In the genomic region with DNA sequence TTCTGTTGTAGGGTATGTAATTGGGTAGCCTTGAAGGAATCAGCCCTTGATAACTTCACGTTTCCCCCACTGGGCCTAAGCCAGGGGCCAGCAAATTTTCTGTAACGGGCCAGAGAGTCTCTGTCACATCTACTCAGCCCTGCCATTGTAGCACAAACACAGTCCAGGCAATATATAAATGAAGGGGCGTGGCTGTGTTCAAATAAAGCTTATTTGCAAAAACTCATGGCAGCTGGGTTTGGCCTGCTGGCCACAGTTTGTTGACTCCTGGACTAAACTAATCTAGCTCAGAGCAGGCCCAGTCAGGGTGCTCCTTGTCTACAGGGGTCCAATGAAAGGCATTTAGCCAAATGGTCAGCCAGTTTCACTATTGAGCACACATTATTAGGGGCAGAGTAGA, we compare ENCODE assay signal across 11 cellular contexts.
DNase-seq lines count a peak whose midpoint lies in the region; ATAC-seq and TF ChIP-seq lines count a peak whose summit lies in the region.
"Had no signal": no experiment of that assay in that cellular context is flagged by ENCODE, and none has a peak within 500 bp of the region (broad histone marks: within the 10 kb centered on the region; RNA-seq: fewer than 3 reads in every experiment).

No MANE protein-coding gene starts in this region.

- H3K27me3 Mint-ChIP-seq in stimulated activated naive CD8-positive, alpha-beta T cell treated with anti-CD3 and anti-CD28 coated beads, Interleukin-15, Interleukin-2, amounts not matched to agents 100 ng/mL and 50 ng/mL, for 24 hours, result no peaks in the 10 kb centered on the region
- H3K27me3 Mint-ChIP-seq in T-cell, result no peaks in the 10 kb centered on the region

- H3K27ac Mint-ChIP-seq in stimulated activated naive CD8-positive, alpha-beta T cell treated with anti-CD3 and anti-CD28 coated beads, Interleukin-15, Interleukin-2, amounts not matched to agents 100 ng/mL and 50 ng/mL, for 24 hours, result peak overlapping the region; percentile 98
- peak overlapping the region; percentile 98 to 99 for H3K27ac Mint-ChIP-seq in T-cell

- intact Hi-C loops in mucosa of descending colon (cut with DNase I, micrococcal nuclease), result loop anchor here in 1 of 2 donors (10.0 kb wide), 1 partner anchor 61 kb away; no protein-coding TSS in a partner anchor

- H3K9me3 Mint-ChIP-seq in stimulated activated naive CD8-positive, alpha-beta T cell treated with anti-CD3 and anti-CD28 coated beads, Interleukin-15, Interleukin-2, amounts not matched to agents 100 ng/mL and 50 ng/mL, for 24 hours, result no peaks in the 10 kb centered on the region
- no peaks in the 10 kb centered on the region for H3K9me3 Mint-ChIP-seq in T-cell

- H3K9me3 ChIP-seq in mucosa of descending colon, result no peaks in the 10 kb centered on the region
- H3K9me3 ChIP-seq: MG63 had no signal

- POLR2A ChIA-PET in T-cell (lab: Charles Lee), result interaction anchor here in 1 of 2 donors (0.6 kb wide), 1 partner anchor 804 kb away, joined by 3 read pairs; no protein-coding TSS in a partner anchor

- H3K36me3 ChIP-seq in mucosa of descending colon (ENCODE audit: low read depth), result no peaks in the 10 kb centered on the region
- H3K36me3 ChIP-seq: MG63 had no signal

- no peak for DNase-seq in stimulated activated naive CD8-positive, alpha-beta T cell treated with anti-CD3 and anti-CD28 coated beads, Interleukin-15, Interleukin-2, amounts not matched to agents 100 U/mL and 50 U/mL, for 24 hours
- no peak for DNase-seq in T-cell
- peak in 1 of 3 donors; percentile 45 for DNase-seq in mucosa of descending colon
- no peak for DNase-seq in NCI-H2029 (lab: John Stamatoyannopoulos, UW)
- no peak for DNase-seq in MV-4-11 (lab: John Stamatoyannopoulos, UW)
- DNase-seq: kidney glomerular epithelial cell, MG63, PC-9 had no signal

- no peak for TF ChIP-seq CTCF in mucosa of descending colon (IDR thresholded peaks at IDR 0.05)

- no peak for ATAC-seq in stimulated activated naive CD8-positive, alpha-beta T cell treated with anti-CD3 and anti-CD28 coated beads, Interleukin-15, Interleukin-2, amounts not matched to agents 100 U/mL and 50 U/mL, for 24 hours
- ATAC-seq in T-cell (replicated peaks in 1 of 4) (no peak), mucosa of descending colon (peak; percentile 43), GM18517 (IDR thresholded peaks at IDR 0.05; ENCODE audit: unreplicated experiment) (no peak), HG02870 (IDR thresholded peaks at IDR 0.05; ENCODE audit: unreplicated experiment) (no peak)

- no peak overlapping the region for H3K4me3 ChIP-seq in mucosa of descending colon
- H3K4me3 ChIP-seq: MG63, PC-9 had no signal

- peaks cover 95% of the 10 kb centered on the region for H3K4me1 Mint-ChIP-seq in stimulated activated naive CD8-positive, alpha-beta T cell treated with anti-CD3 and anti-CD28 coated beads, Interleukin-15, Interleukin-2, amounts not matched to agents 100 ng/mL and 50 ng/mL, for 24 hours (ENCODE audit: low read depth)
- peaks cover 94 to 96% (median 94%) of the 10 kb centered on the region in 3 donors for H3K4me1 Mint-ChIP-seq in T-cell

- CTCF ChIA-PET in T-cell (lab: Charles Lee), result interaction anchor here in 1 of 2 donors (2.3 kb wide), 1 partner anchor 69 kb away, joined by 8 read pairs; no protein-coding TSS in a partner anchor

- peaks cover 34% of the 10 kb centered on the region for H3K4me1 ChIP-seq in mucosa of descending colon (ENCODE audit: low read depth)

- H3K36me3 Mint-ChIP-seq in stimulated activated naive CD8-positive, alpha-beta T cell treated with anti-CD3 and anti-CD28 coated beads, Interleukin-15, Interleukin-2, amounts not matched to agents 100 ng/mL and 50 ng/mL, for 24 hours (ENCODE audit: low read depth), result peaks cover 5% of the 10 kb centered on the region
- H3K36me3 Mint-ChIP-seq in T-cell, result peaks cover 3% of the 10 kb centered on the region

- peak overlapping the region; percentile 72 for H3K4me3 Mint-ChIP-seq in stimulated activated naive CD8-positive, alpha-beta T cell treated with anti-CD3 and anti-CD28 coated beads, Interleukin-15, Interleukin-2, amounts not matched to agents 100 ng/mL and 50 ng/mL, for 24 hours
- peak overlapping the region; percentile 64 to 70 (median 67) for H3K4me3 Mint-ChIP-seq in T-cell
